Comparison of ENCODE assay signal across 9 cellular contexts in genomic region chr1:91827094-91828006, GRCh38. TPM values are rescaled to one million over a fixed set of nuclear protein-coding genes. Genes with fewer than 3 reads are reported as not detected.
A peak's percentile ranks its signal among the peaks of the same experiment; 100 is the strongest.
DNase-seq lines count a peak whose midpoint lies in the region; ATAC-seq and TF ChIP-seq lines count a peak whose summit lies in the region.
"Had no signal": no experiment of that assay in that cellular context is flagged by ENCODE, and none has a peak within 500 bp of the region (broad histone marks: within the 10 kb centered on the region; RNA-seq: fewer than 3 reads in every experiment).

No MANE protein-coding gene starts in this region.

- H3K4me3 ChIP-seq in esophagus muscularis mucosa, result no peak overlapping the region
- no peak overlapping the region for H3K4me3 ChIP-seq in CD8-positive, alpha-beta T cell (ENCODE audit: low read depth, low read length)

- H3K36me3 ChIP-seq in esophagus muscularis mucosa, result no peaks in the 10 kb centered on the region
- no peaks in the 10 kb centered on the region for H3K36me3 ChIP-seq in CD8-positive, alpha-beta T cell (ENCODE audit: insufficient read depth, low read length)

- H3K4me3 Mint-ChIP-seq in CD8-positive, alpha-beta T cell, result no peak overlapping the region

- CTCF ChIA-PET in CD8-positive, alpha-beta T cell (lab: Charles Lee), result no interaction called here

- peaks cover 35% of the 10 kb centered on the region for H3K4me1 Mint-ChIP-seq in CD8-positive, alpha-beta T cell (ENCODE audit: low read depth)

- no peaks in the 10 kb centered on the region for H3K27me3 ChIP-seq in esophagus muscularis mucosa
- no peaks in the 10 kb centered on the region for H3K27me3 ChIP-seq in CD8-positive, alpha-beta T cell (ENCODE audit: insufficient read depth, low read length)

- H3K27ac ChIP-seq in esophagus muscularis mucosa (replicated peaks in 1 of 4), result peak overlapping the region; percentile 80 to 83 (median 82)
- no peak overlapping the region for H3K27ac ChIP-seq in CD8-positive, alpha-beta T cell (ENCODE audit: low read depth, low read length)

- H3K4me1 ChIP-seq in esophagus muscularis mucosa, result peaks cover 53 to 85% (median 76%) of the 10 kb centered on the region in 4 donors
- peaks cover 18% of the 10 kb centered on the region for H3K4me1 ChIP-seq in CD8-positive, alpha-beta T cell (ENCODE audit: insufficient read depth, low read length)

- WGBS in esophagus muscularis mucosa, result 60% methylated on average over 13 of the region's 15 CpGs

- H3K9me3 Mint-ChIP-seq in CD8-positive, alpha-beta T cell, result no peaks in the 10 kb centered on the region

- DNase-seq in ACHN (peak; percentile 79), NCI-H510A (lab: John Stamatoyannopoulos, UW) (peak; percentile 57), esophagus muscularis mucosa (ENCODE audit: extremely low spot score) (peak; percentile 87), mesenteric fat pad (ENCODE audit: low spot score) (peak; percentile 62), DMS79 treated with DMSO at 0.1 percent for 48 hours (lab: John Stamatoyannopoulos, UW) (no peak), posterior cingulate gyrus (no peak), NCI-H82 (lab: John Stamatoyannopoulos, UW) (no peak)
- DNase-seq in CD8-positive, alpha-beta T cell, result no peak
- DNase-seq: hippocampal formation had no signal

- peak; percentile 82 for TF ChIP-seq EP300 in esophagus muscularis mucosa (IDR thresholded peaks at IDR 0.05)

- no peaks in the 10 kb centered on the region for H3K36me3 Mint-ChIP-seq in CD8-positive, alpha-beta T cell

- intact Hi-C loops in esophagus muscularis mucosa (cut with DNase I) (loop anchor here (5.0 kb wide), 1 partner anchor 90 kb away; no protein-coding TSS in a partner anchor), posterior cingulate gyrus (cut with DNase I) (no loop called here)
- intact Hi-C loops in CD8-positive, alpha-beta T cell (cut with DNase I, micrococcal nuclease), result no loop called here

- H3K9me3 ChIP-seq in esophagus muscularis mucosa, result no peaks in the 10 kb centered on the region
- H3K9me3 ChIP-seq in CD8-positive, alpha-beta T cell (ENCODE audit: low read length), result no peaks in the 10 kb centered on the region

- no peak for TF ChIP-seq POLR2A in esophagus muscularis mucosa (IDR thresholded peaks at IDR 0.05; ENCODE audit: low read depth)

- H3K27ac Mint-ChIP-seq in CD8-positive, alpha-beta T cell, result no peak overlapping the region

- ATAC-seq in CD8-positive, alpha-beta T cell, result no peak

- no peak for TF ChIP-seq CTCF in esophagus muscularis mucosa (IDR thresholded peaks at IDR 0.05)
- TF ChIP-seq CTCF in CD8-positive, alpha-beta T cell (IDR thresholded peaks at IDR 0.05), result no peak

- in situ Hi-C loops in ACHN (cut with HindIII; ENCODE audit: low pct_ligation_motif_present, low pct_unique_long_range_greater_than_20kb, low sequenced_read_pairs), result no loop called here

- POLR2A ChIA-PET in CD8-positive, alpha-beta T cell (lab: Charles Lee), result no interaction called here

- no peaks in the 10 kb centered on the region for H3K27me3 Mint-ChIP-seq in CD8-positive, alpha-beta T cell (ENCODE audit: low read depth)

RNA-seq across cellular contexts. Expression of gene TGFBR3, which starts 58.6 kb away (rescaled TPM):
- total RNA-seq in esophagus muscularis mucosa (100 to 1,000 TPM; 176 to 262 (median 188) TPM), mesenteric fat pad (158 TPM)
- total RNA-seq in CD8-positive, alpha-beta T cell, result 10 to 100 TPM; 36.7 to 37.9 TPM

Comparison
In these comparisons a context has a peak if more than half of its experiments do, and no peak if none do; other contexts are left out.
1. DNase-seq: peak in ACHN (single experiment), NCI-H510A (single experiment), esophagus muscularis mucosa (single experiment) and mesenteric fat pad (single experiment); none in DMS79 treated with DMSO at 0.1 percent for 48 hours (single experiment), posterior cingulate gyrus (0 of 10), NCI-H82 (single experiment) and CD8-positive, alpha-beta T cell (0 of 7).